In genomic region chrX:11787564-11787963, GRCh38 we compare ENCODE assay signal across 7 cellular contexts. TPM values are rescaled to one million over a fixed set of nuclear protein-coding genes. Genes with fewer than 3 reads are reported as not detected.
DNase-seq lines count a peak whose midpoint lies in the region; ATAC-seq lines count a peak whose summit lies in the region.

No MANE protein-coding gene starts in this region.

- no peaks in the 10 kb centered on the region for H3K36me3 Mint-ChIP-seq in T-cell

- H3K9me3 Mint-ChIP-seq in T-cell: no peaks in the 10 kb centered on the region

- CTCF ChIA-PET in T-cell (lab: Charles Lee): interaction anchor here (0.7 to 1.6 kb wide), 8 partner anchors 13 to 252 kb away, joined by 3 to 5 read pairs (median 3); no protein-coding TSS in a partner anchor

- peaks cover 24 to 35% (median 27%) of the 10 kb centered on the region in 3 donors for H3K4me1 Mint-ChIP-seq in T-cell

- ATAC-seq in GM21381 (IDR thresholded peaks at IDR 0.05; ENCODE audit: unreplicated experiment) (peak; percentile 42), T-cell (replicated peaks in 1 of 4) (peak; percentile 58 to 84 (median 79))

- POLR2A ChIA-PET in T-cell (lab: Charles Lee): no interaction called here

- DNase-seq in T-cell (peak; percentile 30 to 73 (median 58)), anterior cingulate cortex (lab: John Stamatoyannopoulos, UW) (peak in 54 of 58 donors; percentile 0 to 73 (median 27)), iPS-NIHi11 (ENCODE audit: low spot score) (peak; percentile 63), smooth muscle cell of the brain vasculature (ENCODE audit: low read depth, low spot score) (peak; percentile 17), OCI-M2 (lab: John Stamatoyannopoulos, UW; ENCODE audit: unreplicated experiment) (no peak), NCI-H187 (lab: John Stamatoyannopoulos, UW) (no peak)

- H3K27me3 Mint-ChIP-seq in T-cell: no peaks in the 10 kb centered on the region

- peak overlapping the region; percentile 51 to 68 (median 66) for H3K4me3 Mint-ChIP-seq in T-cell

- H3K27ac Mint-ChIP-seq in T-cell: peak overlapping the region in 1 of 2 donors; percentile 22

RNA-seq across cellular contexts. Expression of gene MSL3, which starts 29.5 kb away (rescaled TPM):
- total RNA-seq in T-cell: 100 to 1,000 TPM; 109 to 140 (median 133) TPM

Comparison
In these comparisons a context has a peak if more than half of its experiments do, and no peak if none do; other contexts are left out.
1. DNase-seq: peak in T-cell (34 of 34), anterior cingulate cortex (54 of 58), iPS-NIHi11 (single experiment) and smooth muscle cell of the brain vasculature (single experiment); none in OCI-M2 (single experiment) and NCI-H187 (0 of 2).